ENCODE assay signal across 9 cellular contexts in genomic region chr14:69625299-69626131, GRCh38. TPM values are rescaled to one million over a fixed set of nuclear protein-coding genes. Genes with fewer than 3 reads are reported as not detected.
A peak's percentile ranks its signal among the peaks of the same experiment; 100 is the strongest.
DNase-seq lines count a peak whose midpoint lies in the region; ATAC-seq and TF ChIP-seq lines count a peak whose summit lies in the region.
"Had no signal": no experiment of that assay in that cellular context is flagged by ENCODE, and none has a peak within 500 bp of the region (broad histone marks: within the 10 kb centered on the region; RNA-seq: fewer than 3 reads in every experiment).

No MANE protein-coding gene starts in this region.

- peak overlapping the region; percentile 48 for H3K4me2 ChIP-seq in SU-DHL-6 (ENCODE audit: low read depth, low read length, poor library complexity, severe bottlenecking)

- H3K27ac ChIP-seq in SU-DHL-6 (ENCODE audit: low read depth, low read length), result peak overlapping the region; percentile 63

- H2AFZ ChIP-seq in SU-DHL-6 (ENCODE audit: low read depth, low read length, severe bottlenecking), result no peak overlapping the region

- no peak for TF ChIP-seq CTCF in SU-DHL-6 (IDR thresholded peaks at IDR 0.05; ENCODE audit: insufficient read depth, low read length, poor library complexity, severe bottlenecking)

- peaks cover 14% of the 10 kb centered on the region for H3K36me3 Mint-ChIP-seq in activated naive CD8-positive, alpha-beta T cell treated with anti-CD3 and anti-CD28 coated beads for 36 hours

- no peaks in the 10 kb centered on the region for H3K27me3 ChIP-seq in SU-DHL-6 (ENCODE audit: low read length)

- peaks cover 100% of the 10 kb centered on the region for H3K79me2 ChIP-seq in SU-DHL-6 (ENCODE audit: insufficient read depth, low read length)

- ATAC-seq in GM18499 (IDR thresholded peaks at IDR 0.05; ENCODE audit: insufficient read depth, unreplicated experiment) (peak; percentile 60), HG02852 (IDR thresholded peaks at IDR 0.05; ENCODE audit: unreplicated experiment) (peak; percentile 85)
- ATAC-seq: Panc1 had no signal

- DNase-seq in activated naive CD8-positive, alpha-beta T cell treated with anti-CD3 and anti-CD28 coated beads for 36 hours, result peak; percentile 81
- peak; percentile 56 for DNase-seq in kidney glomerular epithelial cell (lab: John Stamatoyannopoulos, UW)
- DNase-seq in stimulated activated CD4-positive, alpha-beta T cell treated with anti-CD3 and anti-CD28 coated beads, TNF-alpha, amount 100 ng/mL, for 48 hours (ENCODE audit: low read depth in 3 of 3), result peak in 2 of 3 donors; percentile 69 to 76
- no peak for DNase-seq in D341Med (ENCODE audit: low spot score)
- no peak for DNase-seq in DMS79 treated with DMSO at 0.1 percent for 48 hours (lab: John Stamatoyannopoulos, UW)

- no peaks in the 10 kb centered on the region for H3K9me3 Mint-ChIP-seq in activated naive CD8-positive, alpha-beta T cell treated with anti-CD3 and anti-CD28 coated beads for 36 hours

- no peaks in the 10 kb centered on the region for H3K27me3 Mint-ChIP-seq in activated naive CD8-positive, alpha-beta T cell treated with anti-CD3 and anti-CD28 coated beads for 36 hours

- H3K4me1 Mint-ChIP-seq in activated naive CD8-positive, alpha-beta T cell treated with anti-CD3 and anti-CD28 coated beads for 36 hours, result peaks cover 82% of the 10 kb centered on the region

- peak overlapping the region; percentile 75 for H3K4me3 Mint-ChIP-seq in activated naive CD8-positive, alpha-beta T cell treated with anti-CD3 and anti-CD28 coated beads for 36 hours

- peak overlapping the region; percentile 22; the same call in 1 of the 2 replicates for H3K9ac ChIP-seq in SU-DHL-6 (ENCODE audit: low read length)

- peak overlapping the region; percentile 22 for H3K4me3 ChIP-seq in SU-DHL-6 (ENCODE audit: insufficient read depth, low read length, poor library complexity, severe bottlenecking)

- H3K36me3 ChIP-seq in SU-DHL-6 (ENCODE audit: low read length), result no peaks in the 10 kb centered on the region

- H3K9me2 ChIP-seq in SU-DHL-6 (replicated peaks; ENCODE audit: insufficient read depth, low read length), result no peaks in the 10 kb centered on the region

- H3K9me3 ChIP-seq in SU-DHL-6 (ENCODE audit: insufficient read depth, low read length), result no peaks in the 10 kb centered on the region

- peaks cover 13% of the 10 kb centered on the region for H3F3A ChIP-seq in SU-DHL-6 (ENCODE audit: insufficient read depth)

- H4K20me1 ChIP-seq in SU-DHL-6 (ENCODE audit: low read depth, low read length), result peaks cover 31% of the 10 kb centered on the region

- peak overlapping the region; percentile 90 for H3K27ac Mint-ChIP-seq in activated naive CD8-positive, alpha-beta T cell treated with anti-CD3 and anti-CD28 coated beads for 36 hours

RNA-seq across cellular contexts. Expression of gene SUSD6, which starts 14.1 kb away (rescaled TPM):
- total RNA-seq in activated naive CD8-positive, alpha-beta T cell treated with anti-CD3 and anti-CD28 coated beads for 36 hours, result 10 to 100 TPM; 26.3 TPM

RNA-seq across cellular contexts. Expression of gene CCDC177, which starts 50.8 kb away (rescaled TPM):
- total RNA-seq in activated naive CD8-positive, alpha-beta T cell treated with anti-CD3 and anti-CD28 coated beads for 36 hours, result not detected

Comparison
In these comparisons a context has a peak if more than half of its experiments do, and no peak if none do; other contexts are left out.
1. DNase-seq: peak in activated naive CD8-positive, alpha-beta T cell treated with anti-CD3 and anti-CD28 coated beads for 36 hours (single experiment), kidney glomerular epithelial cell (single experiment) and stimulated activated CD4-positive, alpha-beta T cell treated with anti-CD3 and anti-CD28 coated beads, TNF-alpha, amount 100 ng/mL, for 48 hours (2 of 3); none in D341Med (single experiment) and DMS79 treated with DMSO at 0.1 percent for 48 hours (single experiment).